Comparison of ENCODE assay signal across 1 cellular context in the genomic region with DNA sequence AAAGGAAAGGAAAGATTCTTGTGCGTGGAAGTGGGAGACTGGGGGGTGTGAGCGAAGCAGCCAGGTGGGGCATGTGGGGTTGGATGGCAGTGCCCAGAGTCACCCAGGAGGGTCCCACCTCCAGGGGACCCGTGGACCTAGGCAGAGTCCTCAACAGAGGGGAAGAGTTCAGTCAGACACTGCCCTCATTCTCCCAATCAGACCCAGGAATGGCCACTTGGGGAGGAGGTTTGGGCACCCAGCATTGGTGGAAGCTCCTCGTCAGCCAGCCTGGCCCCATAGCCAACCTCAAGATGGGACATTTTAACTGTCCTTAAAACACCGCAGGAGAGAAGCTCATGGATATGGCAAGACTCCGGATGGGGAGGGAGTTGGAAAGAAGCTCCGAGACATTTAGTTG.
TF ChIP-seq lines count a peak whose summit lies in the region.

No MANE protein-coding gene starts in this region.

TF ChIP-seq in GM23338, 12 proteins besides CTCF, POLR2A, EP300 and RAD21 (continued from another document):
- no peak for TF ChIP-seq ZNF331 (CRISPR knock-in tag; IDR thresholded peaks at IDR 0.05; ENCODE audit: low read depth)
- TF ChIP-seq POLR2AphosphoS5 (IDR thresholded peaks at IDR 0.05; ENCODE audit: low read depth) = no peak
TF ChIP-seq in GM23338: peak in this region for 0.
